1 cellular context compared by ENCODE assay signal in genomic region chr2:241619602-241620418, GRCh38.
TF ChIP-seq lines count a peak whose summit lies in the region.

No MANE protein-coding gene starts in this region.

TF ChIP-seq in H1, 55 proteins besides CTCF, POLR2A, EP300 and RAD21 (continued from another document):
- TF ChIP-seq RXRA (IDR thresholded peaks at IDR 0.05; ENCODE audit: insufficient read depth, low read depth, low read length): no peak
